Comparison of ENCODE assay signal across 8 cellular contexts in genomic region chr7:26864309-26865093, GRCh38. TPM values are rescaled to one million over a fixed set of nuclear protein-coding genes. Genes with fewer than 3 reads are reported as not detected.
A peak's percentile ranks its signal among the peaks of the same experiment; 100 is the strongest.
DNase-seq lines count a peak whose midpoint lies in the region; ATAC-seq and TF ChIP-seq lines count a peak whose summit lies in the region.

SKAP2 (minus strand) TSS chr7:26864590; CDS start chr7:26864429, 161 bp downstream.

- intact Hi-C loops in Panc1 (cut with micrococcal nuclease; ENCODE audit: unreplicated experiment): loop anchor here (2.0 kb wide), 1 partner anchor 232 kb away; no protein-coding TSS in a partner anchor

- peak within 1 kb of the TSS; percentile 41 for H3K9ac ChIP-seq in muscle layer of colon (ENCODE audit: low read length)

- peak within 1 kb of the TSS; percentile 74 to 100 for H3K4me3 Mint-ChIP-seq in activated T-cell treated with anti-CD3 and anti-CD28 coated beads, Interleukin-2, amount 50 U/mL, for 72 hours

- H3K4me3 ChIP-seq in Panc1 (ENCODE audit: low read depth in 2 of 2, low read length in 2 of 2): peak within 1 kb of the TSS; percentile 84 to 96
- H3K4me3 ChIP-seq in muscle layer of colon (ENCODE audit: low read depth in 1 of 2, low read length in 2 of 2): peak within 1 kb of the TSS; percentile 58 to 71

- H3K36me3 ChIP-seq in Panc1 (ENCODE audit: control insufficient read depth, insufficient read depth, low read length) (no peaks in the 10 kb centered on the region), muscle layer of colon (ENCODE audit: insufficient read depth, low read length) (no peaks in the 10 kb centered on the region)

- peaks cover 39% of the 10 kb centered on the region for H3K27me3 Mint-ChIP-seq in activated T-cell treated with anti-CD3 and anti-CD28 coated beads, Interleukin-2, amount 50 U/mL, for 72 hours (ENCODE audit: low read depth)

- in situ Hi-C loops in Panc1 (cut with HindIII; ENCODE audit: low pct_unique_long_range_greater_than_20kb, low sequenced_read_pairs): no loop called here

- CTCF ChIA-PET in Panc1 (lab: Charles Lee): no interaction called here

- POLR2A ChIA-PET in Panc1 (lab: Charles Lee): interaction anchor here (1.1 kb wide), 1 partner anchor 230 kb away, joined by 4 read pairs; no protein-coding TSS in a partner anchor

- H3K27ac Mint-ChIP-seq in activated T-cell treated with anti-CD3 and anti-CD28 coated beads, Interleukin-2, amount 50 U/mL, for 72 hours: peak within 1 kb of the TSS; percentile 74

- TF ChIP-seq CTCF in Panc1 (IDR thresholded peaks at IDR 0.05): no peak

- H3K27me3 ChIP-seq in Panc1 (ENCODE audit: control insufficient read depth, insufficient read depth, low read length): no peaks in the 10 kb centered on the region
- peaks cover 0 to 25% of the 10 kb centered on the region in 2 donors for H3K27me3 ChIP-seq in muscle layer of colon (ENCODE audit: control insufficient read depth in 1 of 2, insufficient read depth in 2 of 2, low read length in 2 of 2)

- ATAC-seq in GM21515 (IDR thresholded peaks at IDR 0.05; ENCODE audit: unreplicated experiment) (peak; percentile 94), Panc1 (peak; percentile 98), esophagus mucosa (peak; percentile 98)
- ATAC-seq in activated T-cell treated with anti-CD3 and anti-CD28 coated beads, Interleukin-2, amount 50 U/mL, for 72 hours (replicated peaks in 1 of 2): peak; percentile 93 to 94

- H3K36me3 Mint-ChIP-seq in activated T-cell treated with anti-CD3 and anti-CD28 coated beads, Interleukin-2, amount 50 U/mL, for 72 hours (ENCODE audit: insufficient read depth in 2 of 2): peaks cover 3 to 6% of the 10 kb centered on the region in 2 donors

- DNase-seq in DMS 273 (lab: John Stamatoyannopoulos, UW; ENCODE audit: unreplicated experiment) (peak; percentile 100), HuH-7 (ENCODE audit: low spot score) (peak; percentile 92), Panc1 (ENCODE audit: low read depth, low spot score) (peak; percentile 98)
- peak; percentile 89 to 94 for DNase-seq in activated T-cell treated with anti-CD3 and anti-CD28 coated beads, Interleukin-2, amount 50 U/mL, for 72 hours
- DNase-seq in stimulated activated CD8-positive, alpha-beta memory T cell treated with anti-CD3 and anti-CD28 coated beads, Interleukin-7, amount 100 ng/mL, for 24 hours (ENCODE audit: low read depth): peak; percentile 80

- no TSS peak for BruUV-seq in Panc1 (replicated peaks; lab: Mats Ljungman, UMichigan)

- H3K9me3 ChIP-seq in Panc1 (ENCODE audit: control insufficient read depth, insufficient read depth, low read depth, low read length): no peaks in the 10 kb centered on the region
- no peaks in the 10 kb centered on the region for H3K9me3 ChIP-seq in muscle layer of colon (ENCODE audit: low read length)

- peaks cover 34% of the 10 kb centered on the region for H3K4me1 ChIP-seq in Panc1 (ENCODE audit: control insufficient read depth, insufficient read depth, low read length)
- no peaks in the 10 kb centered on the region for H3K4me1 ChIP-seq in muscle layer of colon (ENCODE audit: insufficient read depth, low read length)

- H3K4me1 Mint-ChIP-seq in activated T-cell treated with anti-CD3 and anti-CD28 coated beads, Interleukin-2, amount 50 U/mL, for 72 hours (ENCODE audit: low read depth): peaks cover 25% of the 10 kb centered on the region

- H3K9me3 Mint-ChIP-seq in activated T-cell treated with anti-CD3 and anti-CD28 coated beads, Interleukin-2, amount 50 U/mL, for 72 hours: peaks cover 1 to 4% of the 10 kb centered on the region in 2 donors

- H3K27ac ChIP-seq in Panc1 (ENCODE audit: low read length) (peak within 1 kb of the TSS; percentile 95), muscle layer of colon (ENCODE audit: low read depth, low read length) (peak within 1 kb of the TSS; percentile 79)

RNA-seq across cellular contexts. Expression of gene SKAP2, which starts in this region (rescaled TPM):
- total RNA-seq in Panc1 (2021; ENCODE audit: unreplicated experiment) (66.8 TPM), esophagus mucosa (22.2 TPM)
- polyA plus RNA-seq in Panc1 (2012; ENCODE audit: insufficient read length): 45.7 TPM
- 10 to 100 TPM in 1 of 2 donors, 1 to 10 TPM in 1; 9.7 to 22.4 TPM for total RNA-seq in activated T-cell treated with anti-CD3 and anti-CD28 coated beads, Interleukin-2, amount 50 U/mL, for 72 hours

Comparison
In these comparisons a context has a peak if more than half of its experiments do, and no peak if none do; other contexts are left out.
1. Peak in every context shown above with its lines: DNase-seq, ATAC-seq, H3K4me3 ChIP-seq and H3K27ac ChIP-seq.